1 cellular context compared by ENCODE assay signal in genomic region chr7:157397751-157398691, GRCh38.
TF ChIP-seq lines count a peak whose summit lies in the region.

No MANE protein-coding gene starts in this region.

TF ChIP-seq in K562, 482 proteins besides CTCF, POLR2A, EP300 and RAD21 (continued from another document and continues in another):
- TF ChIP-seq MLX (CRISPR knock-in tag; conservative IDR thresholded peaks at IDR 0.05) (peak in 1 of 2 experiments; percentile 58; a peak in 1 of 4 replicates), TAF15 (IDR thresholded peaks at IDR 0.05; ENCODE audit: low read depth, low read length) (no peak), HDAC2 (IDR thresholded peaks at IDR 0.05) (peak; percentile 83), NCOA6 (IDR thresholded peaks at IDR 0.05) (no peak), USF1 (CRISPR knock-in tag; IDR thresholded peaks at IDR 0.05) (peak; percentile 83), HDGF (IDR thresholded peaks at IDR 0.05) (no peak), SMARCC2 (IDR thresholded peaks at IDR 0.05; ENCODE audit: low read depth) (peak; percentile 82), GABPA (tag; conservative IDR thresholded peaks at IDR 0.05; ENCODE audit: low read depth) (0 out of 2 replicates have a peak, but pooled peaks have one; percentile 31), ID3 (CRISPR knock-in tag; IDR thresholded peaks at IDR 0.05) (no peak), ID3 (tag; IDR thresholded peaks at IDR 0.05) (peak; percentile 84), SMAD1 (IDR thresholded peaks at IDR 0.05; ENCODE audit: low read depth, low read length, partially characterized antibody) (no peak), RHOXF2B (CRISPR knock-in tag; conservative IDR thresholded peaks at IDR 0.05) (no peak), NFE2L1 (tag; IDR thresholded peaks at IDR 0.05; ENCODE audit: borderline replicate concordance, low read depth) (no peak), BRD4 (IDR thresholded peaks at IDR 0.05) (no peak; the same call in 1 of the 2 replicates), PHB (CRISPR knock-in tag; IDR thresholded peaks at IDR 0.05) (no peak), XRCC5 (IDR thresholded peaks at IDR 0.05; ENCODE audit: low read depth, low read length) (peak; percentile 85; the same call in 1 of the 2 replicates), RFX5 (IDR thresholded peaks at IDR 0.05; ENCODE audit: low read depth, low read length) (no peak), ZNF184 (CRISPR knock-in tag; IDR thresholded peaks at IDR 0.05) (no peak), GTF2B (IDR thresholded peaks at IDR 0.05; ENCODE audit: extremely low read depth, insufficient read length) (no peak), ZBTB12 (CRISPR knock-in tag; IDR thresholded peaks at IDR 0.05) (peak; percentile 8; the same call in 1 of the 2 replicates), PBX2 (CRISPR knock-in tag; IDR thresholded peaks at IDR 0.05; ENCODE audit: low read depth) (no peak), PBX2 (tag; conservative IDR thresholded peaks at IDR 0.05; ENCODE audit: low read depth) (no peak), SAP30 (IDR thresholded peaks at IDR 0.05; ENCODE audit: borderline replicate concordance, insufficient read depth, low read depth, low read length, poor library complexity, severe bottlenecking) (no peak), GTF3C2 (IDR thresholded peaks at IDR 0.05; ENCODE audit: borderline replicate concordance, extremely low read depth, insufficient read length) (no peak), SMARCE1 (IDR thresholded peaks at IDR 0.05) (peak; percentile 91), CBX2 (IDR thresholded peaks at IDR 0.05; ENCODE audit: insufficient read depth, low read length, poor library complexity, severe bottlenecking) (no peak), HBP1 (CRISPR knock-in tag; IDR thresholded peaks at IDR 0.05) (0 out of 2 replicates have a peak, but pooled peaks have one; percentile 8), PTTG1 (tag; IDR thresholded peaks at IDR 0.05; ENCODE audit: low read depth) (no peak), ZSCAN32 (CRISPR knock-in tag; IDR thresholded peaks at IDR 0.05) (no peak), MITF (IDR thresholded peaks at IDR 0.05) (no peak), HEY1 (CRISPR knock-in tag; IDR thresholded peaks at IDR 0.05; ENCODE audit: borderline replicate concordance) (no peak), CREB5 (CRISPR knock-in tag; IDR thresholded peaks at IDR 0.05) (no peak), ZNF121 (CRISPR knock-in tag; conservative IDR thresholded peaks at IDR 0.05) (peak; percentile 94), E2F4 (CRISPR knock-in tag; IDR thresholded peaks at IDR 0.05; ENCODE audit: low read depth) (no peak), E2F6 (IDR thresholded peaks at IDR 0.05; ENCODE audit: borderline replicate concordance in 1 of 2, extremely low read depth in 1 of 2, insufficient read depth in 1 of 2, insufficient read length in 1 of 2, low read depth in 1 of 2, low read length in 1 of 2, poor library complexity in 1 of 2, severe bottlenecking in 1 of 2) (peak in 1 of 2 experiments; percentile 47), SRF (CRISPR knock-in tag; IDR thresholded peaks at IDR 0.05) (no peak), MYNN (IDR thresholded peaks at IDR 0.05) (peak; percentile 56; the same call in 1 of the 2 replicates), MYNN (CRISPR knock-in tag; IDR thresholded peaks at IDR 0.05) (no peak), ZNF444 (CRISPR knock-in tag; IDR thresholded peaks at IDR 0.05) (no peak), THRAP3 (IDR thresholded peaks at IDR 0.05; ENCODE audit: borderline replicate concordance) (no peak), CREB3 (tag; conservative IDR thresholded peaks at IDR 0.05; ENCODE audit: low read depth) (peak; percentile 52; the same call in 1 of the 2 replicates), ZNF436 (CRISPR knock-in tag; IDR thresholded peaks at IDR 0.05) (no peak), RBM22 (IDR thresholded peaks at IDR 0.05; ENCODE audit: low read depth, low read length, poor library complexity, severe bottlenecking) (no peak), PHB2 (IDR thresholded peaks at IDR 0.05; ENCODE audit: low read depth) (peak; percentile 60), CHD2 (IDR thresholded peaks at IDR 0.05; ENCODE audit: low read depth, low read length) (no peak), STAT5A (IDR thresholded peaks at IDR 0.05; ENCODE audit: borderline replicate concordance, low read length) (peak; percentile 89), TAF9B (IDR thresholded peaks at IDR 0.05; ENCODE audit: partially characterized antibody) (no peak), HOXB6 (CRISPR knock-in tag; IDR thresholded peaks at IDR 0.05; ENCODE audit: borderline replicate concordance) (no peak)
